Comparison of ENCODE assay signal across 19 cellular contexts in genomic region chr1:207909687-207910086, GRCh38. TPM values are rescaled to one million over a fixed set of nuclear protein-coding genes. Genes with fewer than 3 reads are reported as not detected.
DNase-seq lines count a peak whose midpoint lies in the region; ATAC-seq and TF ChIP-seq lines count a peak whose summit lies in the region.
"Had no signal": no experiment of that assay in that cellular context is flagged by ENCODE, and none has a peak within 500 bp of the region (broad histone marks: within the 10 kb centered on the region; RNA-seq: fewer than 3 reads in every experiment).

No MANE protein-coding gene starts in this region.

- no peak for TF ChIP-seq POLR2A in gastroesophageal sphincter (IDR thresholded peaks at IDR 0.05)

- H2AFZ ChIP-seq in osteoblast (ENCODE audit: low read length): no peak overlapping the region
- H2AFZ ChIP-seq: parathyroid adenoma had no signal

- no peaks in the 10 kb centered on the region for H3K79me2 ChIP-seq in osteoblast (ENCODE audit: insufficient read depth, low read length)
- H3K79me2 ChIP-seq: parathyroid adenoma had no signal

- CTCF ChIA-PET in activated CD4-positive, alpha-beta T cell treated with anti-CD3 and anti-CD28 coated beads for 36 hours (lab: Charles Lee): interaction anchor here (0.7 to 1.1 kb wide), 2 partner anchors 41 to 167 kb away, joined by 3 to 5 read pairs; no protein-coding TSS in a partner anchor

- H3K9me3 Mint-ChIP-seq in activated CD4-positive, alpha-beta T cell treated with anti-CD3 and anti-CD28 coated beads, Interleukin-2, amount 10 ng/mL, durations not matched to agents 24 days and 14 days: no peaks in the 10 kb centered on the region
- no peaks in the 10 kb centered on the region for H3K9me3 Mint-ChIP-seq in activated CD4-positive, alpha-beta T cell treated with anti-CD3 and anti-CD28 coated beads for 36 hours (ENCODE audit: low read depth)
- no peaks in the 10 kb centered on the region for H3K9me3 Mint-ChIP-seq in neural crest cell
- no peaks in the 10 kb centered on the region for H3K9me3 Mint-ChIP-seq in activated T-helper 1 cell treated with anti-CD3 and anti-CD28 coated beads, Interleukin-12 subunit alpha, Interleukin-12 subunit beta, Interleukin-2, Interleukin-4 antibody, amounts not matched to agents 30 ng/mL and 10 ng/mL and 1 ng/mL, durations not matched to agents 14 hours and 24 hours and 36 hours
- H3K9me3 Mint-ChIP-seq: activated T-cell treated with anti-CD3 and anti-CD28 coated beads, Interleukin-2, amount 50 U/mL, for 4 hours had no signal

- H3K4me1 Mint-ChIP-seq in activated CD4-positive, alpha-beta T cell treated with anti-CD3 and anti-CD28 coated beads, Interleukin-2, amount 10 ng/mL, durations not matched to agents 24 days and 14 days: peaks cover 13% of the 10 kb centered on the region
- H3K4me1 Mint-ChIP-seq in activated CD4-positive, alpha-beta T cell treated with anti-CD3 and anti-CD28 coated beads for 36 hours: peaks cover 12% of the 10 kb centered on the region
- H3K4me1 Mint-ChIP-seq in neural crest cell: peaks cover 15% of the 10 kb centered on the region
- peaks cover 19% of the 10 kb centered on the region for H3K4me1 Mint-ChIP-seq in activated T-helper 1 cell treated with anti-CD3 and anti-CD28 coated beads, Interleukin-12 subunit alpha, Interleukin-12 subunit beta, Interleukin-2, Interleukin-4 antibody, amounts not matched to agents 30 ng/mL and 10 ng/mL and 1 ng/mL, durations not matched to agents 14 hours and 24 hours and 36 hours (ENCODE audit: low read depth)

- peaks cover 64% of the 10 kb centered on the region for H3K27me3 Mint-ChIP-seq in activated CD4-positive, alpha-beta T cell treated with anti-CD3 and anti-CD28 coated beads, Interleukin-2, amount 10 ng/mL, durations not matched to agents 24 days and 14 days
- H3K27me3 Mint-ChIP-seq in activated CD4-positive, alpha-beta T cell treated with anti-CD3 and anti-CD28 coated beads for 36 hours: peaks cover 56% of the 10 kb centered on the region
- peaks cover 55% of the 10 kb centered on the region for H3K27me3 Mint-ChIP-seq in neural crest cell (ENCODE audit: low read depth)
- H3K27me3 Mint-ChIP-seq in activated T-helper 1 cell treated with anti-CD3 and anti-CD28 coated beads, Interleukin-12 subunit alpha, Interleukin-12 subunit beta, Interleukin-2, Interleukin-4 antibody, amounts not matched to agents 30 ng/mL and 10 ng/mL and 1 ng/mL, durations not matched to agents 14 hours and 24 hours and 36 hours (ENCODE audit: insufficient read depth): peaks cover 65% of the 10 kb centered on the region

- TF ChIP-seq CTCF in gastroesophageal sphincter (IDR thresholded peaks at IDR 0.05) (no peak), neural crest cell (conservative IDR thresholded peaks at IDR 0.05) (no peak), tibial artery (IDR thresholded peaks at IDR 0.05) (no peak), osteoblast (IDR thresholded peaks at IDR 0.05; ENCODE audit: extremely low read depth, low read depth, low read length) (no peak)

- ATAC-seq in activated CD4-positive, alpha-beta T cell treated with anti-CD3 and anti-CD28 coated beads for 36 hours: no peak
- ATAC-seq in gastroesophageal sphincter: no peak
- ATAC-seq: activated T-cell treated with anti-CD3 and anti-CD28 coated beads, Interleukin-2, amount 50 U/mL, for 4 hours had no signal

- no peaks in the 10 kb centered on the region for H4K20me1 ChIP-seq in osteoblast (ENCODE audit: insufficient read depth, low read length)

- H3K4me3 ChIP-seq in gastroesophageal sphincter (peak overlapping the region; percentile 36 to 60), tibial artery (peak overlapping the region; percentile 53 to 56), osteoblast (ENCODE audit: insufficient read depth, low read length) (no peak overlapping the region)
- H3K4me3 ChIP-seq: HAP-1 had no signal

- H3K27me3 ChIP-seq in gastroesophageal sphincter: peaks cover 43% of the 10 kb centered on the region
- H3K27me3 ChIP-seq in tibial artery: peaks cover 0 to 7% of the 10 kb centered on the region in 2 donors
- H3K27me3 ChIP-seq in osteoblast (ENCODE audit: insufficient read depth, low read length): peaks cover 18% of the 10 kb centered on the region

- no peaks in the 10 kb centered on the region for H3K9me3 ChIP-seq in gastroesophageal sphincter
- no peaks in the 10 kb centered on the region for H3K9me3 ChIP-seq in tibial artery
- H3K9me3 ChIP-seq in osteoblast (ENCODE audit: low read depth, low read length): no peaks in the 10 kb centered on the region
- H3K9me3 ChIP-seq: HAP-1 had no signal

- no peaks in the 10 kb centered on the region for H3K36me3 Mint-ChIP-seq in activated CD4-positive, alpha-beta T cell treated with anti-CD3 and anti-CD28 coated beads, Interleukin-2, amount 10 ng/mL, durations not matched to agents 24 days and 14 days (ENCODE audit: low read depth)
- no peaks in the 10 kb centered on the region for H3K36me3 Mint-ChIP-seq in activated CD4-positive, alpha-beta T cell treated with anti-CD3 and anti-CD28 coated beads for 36 hours (ENCODE audit: low read depth)
- H3K36me3 Mint-ChIP-seq in neural crest cell (ENCODE audit: low read depth): no peaks in the 10 kb centered on the region
- H3K36me3 Mint-ChIP-seq in activated T-helper 1 cell treated with anti-CD3 and anti-CD28 coated beads, Interleukin-12 subunit alpha, Interleukin-12 subunit beta, Interleukin-2, Interleukin-4 antibody, amounts not matched to agents 30 ng/mL and 10 ng/mL and 1 ng/mL, durations not matched to agents 14 hours and 24 hours and 36 hours (ENCODE audit: low read depth): no peaks in the 10 kb centered on the region

- POLR2A ChIA-PET in activated CD4-positive, alpha-beta T cell treated with anti-CD3 and anti-CD28 coated beads for 36 hours (lab: Charles Lee): no interaction called here

- no peak for DNase-seq in activated CD4-positive, alpha-beta T cell treated with anti-CD3 and anti-CD28 coated beads, Interleukin-2, amount 10 ng/mL, durations not matched to agents 24 days and 14 days
- DNase-seq in activated CD4-positive, alpha-beta T cell treated with anti-CD3 and anti-CD28 coated beads for 36 hours: no peak
- DNase-seq in neural crest cell (ENCODE audit: low read depth, low spot score) (no peak), tibial artery (no peak), osteoblast (ENCODE audit: insufficient read length, low spot score, missing footprints) (no peak), cerebellar cortex (ENCODE audit: low spot score) (no peak)
- DNase-seq in activated T-helper 1 cell treated with anti-CD3 and anti-CD28 coated beads, Interleukin-12 subunit alpha, Interleukin-12 subunit beta, Interleukin-2, Interleukin-4 antibody, amounts not matched to agents 30 ng/mL and 10 ng/mL and 1 ng/mL, durations not matched to agents 14 hours and 24 hours and 36 hours (ENCODE audit: low spot score): no peak
- DNase-seq: activated CD4-positive, alpha-beta T cell treated with anti-CD3 and anti-CD28 coated beads, Interleukin-2, amount 50 U/mL, for 1 hour; activated T-cell treated with anti-CD3 and anti-CD28 coated beads, Interleukin-2, amount 50 U/mL, for 4 hours; amygdala; GF-D8; midbrain; NCI-H2171; NCI-H82 had no signal

- intact Hi-C loops in activated CD4-positive, alpha-beta T cell treated with anti-CD3 and anti-CD28 coated beads, Interleukin-2, amount 10 ng/mL, durations not matched to agents 24 days and 14 days (cut with micrococcal nuclease): no loop called here
- intact Hi-C loops in activated CD4-positive, alpha-beta T cell treated with anti-CD3 and anti-CD28 coated beads for 36 hours (cut with DNase I, micrococcal nuclease): no loop called here
- intact Hi-C loops in tibial artery (cut with DNase I; ENCODE audit: low total_unique reads): no loop called here
- intact Hi-C loops in activated T-helper 1 cell treated with anti-CD3 and anti-CD28 coated beads, Interleukin-12 subunit alpha, Interleukin-12 subunit beta, Interleukin-2, Interleukin-4 antibody, amounts not matched to agents 30 ng/mL and 10 ng/mL and 1 ng/mL, durations not matched to agents 14 hours and 24 hours and 36 hours (cut with micrococcal nuclease): no loop called here

- peak overlapping the region in 3 of 4 donors; percentile 82 to 83 (median 82) for H3K27ac ChIP-seq in gastroesophageal sphincter
- H3K27ac ChIP-seq in tibial artery: peak overlapping the region; percentile 25 to 71
- no peak overlapping the region for H3K27ac ChIP-seq in osteoblast (ENCODE audit: low read depth, low read length)
- H3K27ac ChIP-seq: 22Rv1, KMS-11, parathyroid adenoma had no signal

- TF ChIP-seq EP300 in gastroesophageal sphincter (IDR thresholded peaks at IDR 0.05): no peak

- H3K4me2 ChIP-seq in osteoblast (ENCODE audit: insufficient read depth, low read length): no peak overlapping the region
- H3K4me2 ChIP-seq: KMS-11 had no signal

- no peak overlapping the region for H3K27ac Mint-ChIP-seq in activated CD4-positive, alpha-beta T cell treated with anti-CD3 and anti-CD28 coated beads, Interleukin-2, amount 10 ng/mL, durations not matched to agents 24 days and 14 days
- no peak overlapping the region for H3K27ac Mint-ChIP-seq in activated CD4-positive, alpha-beta T cell treated with anti-CD3 and anti-CD28 coated beads for 36 hours
- H3K27ac Mint-ChIP-seq in neural crest cell (ENCODE audit: unreplicated experiment): no peak overlapping the region
- no peak overlapping the region for H3K27ac Mint-ChIP-seq in activated T-helper 1 cell treated with anti-CD3 and anti-CD28 coated beads, Interleukin-12 subunit alpha, Interleukin-12 subunit beta, Interleukin-2, Interleukin-4 antibody, amounts not matched to agents 30 ng/mL and 10 ng/mL and 1 ng/mL, durations not matched to agents 14 hours and 24 hours and 36 hours

- H3K4me1 ChIP-seq in gastroesophageal sphincter: peaks cover 0 to 33% (median 0%) of the 10 kb centered on the region in 3 donors
- H3K4me1 ChIP-seq in tibial artery: peaks cover 0 to 13% (median 7%) of the 10 kb centered on the region in 4 donors
- H3K4me1 ChIP-seq in osteoblast (ENCODE audit: insufficient read depth, low read length): peaks cover 2% of the 10 kb centered on the region
- H3K4me1 ChIP-seq: HAP-1, parathyroid adenoma had no signal

- WGBS in gastroesophageal sphincter (ENCODE audit: low coverage in 1 of 2), 2 donors: no CpG with 5 or more reads among the region's 4 CpGs

- peak overlapping the region; percentile 41 for H3K4me3 Mint-ChIP-seq in activated CD4-positive, alpha-beta T cell treated with anti-CD3 and anti-CD28 coated beads, Interleukin-2, amount 10 ng/mL, durations not matched to agents 24 days and 14 days
- H3K4me3 Mint-ChIP-seq in activated CD4-positive, alpha-beta T cell treated with anti-CD3 and anti-CD28 coated beads for 36 hours: no peak overlapping the region
- peak overlapping the region; percentile 5 for H3K4me3 Mint-ChIP-seq in neural crest cell
- H3K4me3 Mint-ChIP-seq in activated T-helper 1 cell treated with anti-CD3 and anti-CD28 coated beads, Interleukin-12 subunit alpha, Interleukin-12 subunit beta, Interleukin-2, Interleukin-4 antibody, amounts not matched to agents 30 ng/mL and 10 ng/mL and 1 ng/mL, durations not matched to agents 14 hours and 24 hours and 36 hours: no peak overlapping the region

- H3K36me3 ChIP-seq in gastroesophageal sphincter (no peaks in the 10 kb centered on the region), tibial artery (no peaks in the 10 kb centered on the region), osteoblast (ENCODE audit: insufficient read depth, low read length) (no peaks in the 10 kb centered on the region)
- H3K36me3 ChIP-seq: HAP-1 had no signal

RNA-seq across cellular contexts. Expression of gene CD34, which starts 1.2 kb away (rescaled TPM):
- total RNA-seq in activated CD4-positive, alpha-beta T cell treated with anti-CD3 and anti-CD28 coated beads, Interleukin-2, amount 10 ng/mL, durations not matched to agents 24 days and 14 days: not detected in 2 replicates
- under 1 TPM; 0.02 to 0.04 TPM for total RNA-seq in activated CD4-positive, alpha-beta T cell treated with anti-CD3 and anti-CD28 coated beads for 36 hours
- total RNA-seq in gastroesophageal sphincter (100 to 1,000 TPM in 1 of 4 donors, 10 to 100 TPM in 3; 38.9 to 114 (median 62.1) TPM), neural crest cell (0.14 and 0.26 TPM in 2 replicates), osteoblast (under 0.01 and 0.36 TPM in 2 replicates)
- not detected in 2 replicates for total RNA-seq in activated T-helper 1 cell treated with anti-CD3 and anti-CD28 coated beads, Interleukin-12 subunit alpha, Interleukin-12 subunit beta, Interleukin-2, Interleukin-4 antibody, amounts not matched to agents 30 ng/mL and 10 ng/mL and 1 ng/mL, durations not matched to agents 14 hours and 24 hours and 36 hours

Comparison
In these comparisons a context has a peak if more than half of its experiments do, and no peak if none do; other contexts are left out.
1. H3K4me3 Mint-ChIP-seq: peak in activated CD4-positive, alpha-beta T cell treated with anti-CD3 and anti-CD28 coated beads, Interleukin-2, amount 10 ng/mL, durations not matched to agents 24 days and 14 days (single experiment) and neural crest cell (single experiment); none in activated CD4-positive, alpha-beta T cell treated with anti-CD3 and anti-CD28 coated beads for 36 hours (single experiment) and activated T-helper 1 cell treated with anti-CD3 and anti-CD28 coated beads, Interleukin-12 subunit alpha, Interleukin-12 subunit beta, Interleukin-2, Interleukin-4 antibody, amounts not matched to agents 30 ng/mL and 10 ng/mL and 1 ng/mL, durations not matched to agents 14 hours and 24 hours and 36 hours (single experiment).
2. RNA of gene CD34, which starts 1.2 kb away (total RNA-seq): 38.9 to 114 TPM in gastroesophageal sphincter; under 0.01 to 0.36 TPM in osteoblast, 0.14 to 0.26 TPM in neural crest cell, 0.02 to 0.04 TPM in activated CD4-positive, alpha-beta T cell treated with anti-CD3 and anti-CD28 coated beads for 36 hours, not detected in activated CD4-positive, alpha-beta T cell treated with anti-CD3 and anti-CD28 coated beads, Interleukin-2, amount 10 ng/mL, durations not matched to agents 24 days and 14 days and not detected in activated T-helper 1 cell treated with anti-CD3 and anti-CD28 coated beads, Interleukin-12 subunit alpha, Interleukin-12 subunit beta, Interleukin-2, Interleukin-4 antibody, amounts not matched to agents 30 ng/mL and 10 ng/mL and 1 ng/mL, durations not matched to agents 14 hours and 24 hours and 36 hours; every median in the first group is over 10 times any median in the second.